ENCODE assay signal across 7 cellular contexts in the genomic region with DNA sequence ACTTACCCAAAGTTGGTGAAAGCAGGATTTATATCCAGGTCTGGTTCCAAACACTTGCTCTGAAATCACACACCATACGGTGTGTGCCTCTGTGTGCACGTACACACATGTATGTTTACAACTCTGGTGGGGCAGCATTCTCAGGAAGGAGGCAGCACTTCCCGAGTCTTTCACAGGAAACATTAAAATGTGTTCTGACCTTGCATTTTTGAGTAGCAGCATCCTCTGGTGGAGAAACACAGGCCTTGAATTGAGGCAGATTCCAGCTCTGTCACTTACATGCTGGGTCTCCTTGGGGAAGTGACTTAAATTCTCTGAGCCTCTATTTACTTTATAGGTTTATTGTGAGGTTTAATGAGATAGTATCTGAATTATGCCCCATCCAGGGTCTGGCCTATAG.
A peak's percentile ranks its signal among the peaks of the same experiment; 100 is the strongest.
DNase-seq lines count a peak whose midpoint lies in the region; ATAC-seq, FAIRE-seq and TF ChIP-seq lines count a peak whose summit lies in the region.

No MANE protein-coding gene starts in this region.

- peaks cover 12% of the 10 kb centered on the region for H3K4me1 ChIP-seq in smooth muscle cell (ENCODE audit: low read depth)

- no peaks in the 10 kb centered on the region for H3K27me3 ChIP-seq in smooth muscle cell (ENCODE audit: low read depth)

- no peak for ATAC-seq in HG03521 (IDR thresholded peaks at IDR 0.05; ENCODE audit: unreplicated experiment)

- TF ChIP-seq CTCF in GM12874 (IDR thresholded peaks at IDR 0.05; ENCODE audit: insufficient read depth, low read depth, low read length), result peak; percentile 40
- peak; percentile 65 for TF ChIP-seq CTCF in RWPE1 (conservative IDR thresholded peaks at IDR 0.05; ENCODE audit: low read depth)
- peak; percentile 93 for TF ChIP-seq CTCF in fibroblast of mammary gland (conservative IDR thresholded peaks at IDR 0.05; ENCODE audit: control insufficient read depth, insufficient read depth, low read depth, low read length)
- peak; percentile 39 for TF ChIP-seq CTCF in smooth muscle cell (IDR thresholded peaks at IDR 0.05; ENCODE audit: borderline replicate concordance, insufficient read depth, poor library complexity, severe bottlenecking)

- no peak for FAIRE-seq in HTR-8/SVneo (lab: Jason Lieb, UNC)

- 69% methylated on average over 3 of the region's 3 CpGs for WGBS in smooth muscle cell (ENCODE audit: low lambda C conversion rate)

- H3K4me2 ChIP-seq in smooth muscle cell, result no peak overlapping the region

- CTCF ChIA-PET in RWPE1 (lab: Yijun Ruan, JAX), result interaction anchor here (0.7 to 2.6 kb wide), 7 partner anchors 10 to 144 kb away, joined by 3 to 14 read pairs (median 5); no protein-coding TSS in a partner anchor

- no peak overlapping the region for H3K4me3 ChIP-seq in fibroblast of mammary gland (ENCODE audit: control insufficient read depth, low read depth, low read length)
- no peak overlapping the region for H3K4me3 ChIP-seq in smooth muscle cell

- H3K36me3 ChIP-seq in smooth muscle cell (ENCODE audit: low read depth), result no peaks in the 10 kb centered on the region

- H3K27ac ChIP-seq in RWPE1 (no peak overlapping the region; the same call in 1 of the 2 replicates), smooth muscle cell (ENCODE audit: low read depth) (no peak overlapping the region)

- no peaks in the 10 kb centered on the region for H4K20me1 ChIP-seq in smooth muscle cell (ENCODE audit: low read depth)

- H3K9ac ChIP-seq in smooth muscle cell (ENCODE audit: low read depth), result no peak overlapping the region

- no peaks in the 10 kb centered on the region for H3F3A ChIP-seq in smooth muscle cell (ENCODE audit: low read depth)

- no peaks in the 10 kb centered on the region for H3K9me3 ChIP-seq in smooth muscle cell (replicated peaks; ENCODE audit: low read depth)

- DNase-seq in RWPE1 (ENCODE audit: low spot score) (no peak), fibroblast of mammary gland (ENCODE audit: low read depth) (peak; percentile 72), smooth muscle cell (lab: John Stamatoyannopoulos, UW; ENCODE audit: unreplicated experiment) (no peak), HTR-8/SVneo (ENCODE audit: insufficient read length, low spot score) (no peak), NCI-H2107 (lab: John Stamatoyannopoulos, UW) (no peak)

- POLR2A ChIA-PET in RWPE1 (lab: Yijun Ruan, JAX; ENCODE audit: low non-redundant PET), result interaction anchor here (0.5 to 1.7 kb wide), 2 partner anchors 25 to 135 kb away, joined by 3 to 5 read pairs; no protein-coding TSS in a partner anchor

- no peak overlapping the region for H2AFZ ChIP-seq in smooth muscle cell (ENCODE audit: low read depth)

- peaks cover 10% of the 10 kb centered on the region for H3K79me2 ChIP-seq in smooth muscle cell (ENCODE audit: low read depth)

Comparison
In these comparisons a context has a peak if more than half of its experiments do, and no peak if none do; other contexts are left out.
1. CTCF ChIP-seq: peak in every context shown above with its lines; median percentile 93 in fibroblast of mammary gland; 65 in RWPE1; 40 in GM12874; 39 in smooth muscle cell.